In the genomic region with DNA sequence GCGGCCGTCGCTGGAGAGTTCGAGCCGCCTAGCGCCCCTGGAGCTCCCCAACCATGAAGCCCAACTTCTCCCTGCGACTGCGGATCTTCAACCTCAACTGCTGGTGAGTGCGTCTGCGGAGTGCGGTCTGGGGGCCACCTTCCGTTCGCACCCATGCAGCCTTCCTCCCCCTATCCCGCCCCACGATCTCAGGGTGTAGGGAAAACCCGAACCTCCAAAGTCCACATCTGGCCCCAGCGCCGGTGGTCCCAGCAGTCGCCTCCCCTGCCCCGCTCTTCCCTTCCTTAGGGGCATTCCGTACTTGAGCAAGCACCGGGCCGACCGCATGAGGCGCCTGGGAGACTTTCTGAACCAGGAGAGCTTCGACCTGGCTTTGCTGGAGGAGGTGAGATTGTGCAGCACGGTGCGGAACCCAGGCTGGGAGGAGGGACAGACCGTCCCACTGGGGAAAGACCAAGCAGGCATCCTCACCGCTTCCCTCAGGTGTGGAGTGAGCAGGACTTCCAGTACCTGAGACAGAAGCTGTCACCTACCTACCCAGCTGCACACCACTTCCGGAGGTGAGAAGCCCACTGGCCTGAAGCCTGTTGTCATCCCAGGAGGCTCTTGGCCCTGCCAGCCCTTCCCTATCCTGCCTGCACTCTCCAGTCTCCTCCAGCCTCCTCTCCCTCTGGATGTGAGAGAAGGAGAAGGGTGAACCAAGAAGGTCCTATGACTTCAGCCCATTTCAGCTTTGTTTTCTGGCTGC, we compare ENCODE assay signal across 8 cellular contexts. TPM values are rescaled to one million over a fixed set of nuclear protein-coding genes. Genes with fewer than 3 reads are reported as not detected.
A peak's percentile ranks its signal among the peaks of the same experiment; 100 is the strongest.
DNase-seq lines count a peak whose midpoint lies in the region; ATAC-seq and TF ChIP-seq lines count a peak whose summit lies in the region.

No MANE protein-coding gene starts in this region.

- TF ChIP-seq POLR2A in GM18505 (IDR thresholded peaks at IDR 0.05; ENCODE audit: borderline replicate concordance, extremely low read depth, insufficient read depth, insufficient read length), result no peak

- no peaks in the 10 kb centered on the region for H3K9me3 ChIP-seq in neutrophil

- peaks cover 21 to 28% of the 10 kb centered on the region in 2 experiments for H3K4me1 ChIP-seq in neutrophil (ENCODE audit: control insufficient read depth in 1 of 2, insufficient read depth in 1 of 2, low read depth in 1 of 2, low read length in 1 of 2)

- H3K27me3 ChIP-seq in neutrophil, result peaks cover 4% of the 10 kb centered on the region

- H3K4me3 ChIP-seq in fibroblast of the aortic adventitia (ENCODE audit: low read depth, low read length), result peak overlapping the region; percentile 88
- H3K4me3 ChIP-seq in neutrophil (ENCODE audit: low read depth in 1 of 2, low read length in 1 of 2), result peak overlapping the region; percentile 89 to 98

- ATAC-seq in GM18505 (IDR thresholded peaks at IDR 0.05; ENCODE audit: unreplicated experiment), result peak; percentile 12
- peak; percentile 26 for ATAC-seq in HG03045 (IDR thresholded peaks at IDR 0.05; ENCODE audit: unreplicated experiment)
- no peak for ATAC-seq in GM18858 (IDR thresholded peaks at IDR 0.05; ENCODE audit: unreplicated experiment)

- H3K27ac ChIP-seq in neutrophil, result peak overlapping the region; percentile 84

- H3K36me3 ChIP-seq in neutrophil, result peaks cover 42% of the 10 kb centered on the region

- DNase-seq in AG08396 (ENCODE audit: low spot score) (peak; percentile 52), NCI-H526 treated with DMSO at 0.1 percent for 48 hours (lab: John Stamatoyannopoulos, UW) (peak; percentile 45), fibroblast of the aortic adventitia (ENCODE audit: low read depth) (peak; percentile 54)
- peak; percentile 40 for DNase-seq in activated T-helper 9 cell treated with anti-CD3 and anti-CD28 coated beads, Interleukin-2, amount 50 U/mL, for 16 hours (ENCODE audit: low read depth)

- TF ChIP-seq CTCF in fibroblast of the aortic adventitia (IDR thresholded peaks at IDR 0.05; ENCODE audit: insufficient read depth, low read length), result peak; percentile 33
- TF ChIP-seq CTCF in neutrophil (IDR thresholded peaks at IDR 0.05), result no peak

RNA-seq across cellular contexts. Expression of a gene that starts 0.7 kb away (rescaled TPM):
- 7.5 and 14.6 TPM in 2 replicates for total RNA-seq in fibroblast of the aortic adventitia (ENCODE audit: low replicate concordance)

RNA-seq across cellular contexts. Expression of a gene that starts 0.8 kb away (rescaled TPM):
- total RNA-seq in fibroblast of the aortic adventitia (ENCODE audit: low replicate concordance), result 0.65 and 5.8 TPM in 2 replicates

RNA-seq across cellular contexts. Expression of a gene that starts 14.3 kb away (rescaled TPM):
- total RNA-seq in fibroblast of the aortic adventitia (ENCODE audit: low replicate concordance), result 21.7 and 48.1 TPM in 2 replicates

RNA-seq across cellular contexts. Expression of a gene that starts 41.8 kb away (rescaled TPM):
- total RNA-seq in fibroblast of the aortic adventitia (ENCODE audit: low replicate concordance), result 4.3 and 9.8 TPM in 2 replicates

RNA-seq across cellular contexts. Expression of a gene that starts 59.0 kb away (rescaled TPM):
- total RNA-seq in fibroblast of the aortic adventitia (ENCODE audit: low replicate concordance), result 177 and 287 TPM in 2 replicates
